Comparison of ENCODE assay signal across 8 cellular contexts in the genomic region with DNA sequence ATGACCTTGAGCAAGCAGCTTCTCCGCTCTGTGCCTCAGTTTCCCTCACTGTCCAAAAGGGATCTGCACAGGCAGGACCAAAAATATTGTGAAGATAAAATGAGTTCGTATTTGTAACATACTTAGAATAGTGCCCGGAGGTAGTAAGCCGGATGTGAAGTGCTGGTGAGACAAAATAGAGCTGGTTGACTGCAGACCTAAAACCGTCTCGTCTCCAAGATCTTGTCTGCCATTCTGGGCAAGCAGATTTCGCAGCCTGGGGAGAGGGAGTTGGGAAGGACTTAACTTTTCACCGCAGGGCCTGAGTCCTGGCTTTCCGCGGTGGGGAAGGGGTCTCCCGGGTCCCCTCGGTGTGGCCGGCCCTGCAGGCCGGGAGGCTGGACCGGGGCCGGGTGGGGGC. TPM values are rescaled to one million over a fixed set of nuclear protein-coding genes. Genes with fewer than 3 reads are reported as not detected.
A peak's percentile ranks its signal among the peaks of the same experiment; 100 is the strongest.
DNase-seq lines count a peak whose midpoint lies in the region; ATAC-seq and TF ChIP-seq lines count a peak whose summit lies in the region.

No MANE protein-coding gene starts in this region.

- intact Hi-C loops in heart left ventricle (cut with DNase I) (no loop called here), Right ventricle myocardium superior (cut with DNase I) (no loop called here), ascending aorta (cut with DNase I) (loop anchor here (1.0 to 2.0 kb wide), 2 partner anchors 8 to 308 kb away; a partner anchor contains a TSS), upper lobe of right lung (cut with DNase I) (no loop called here)

- no peak overlapping the region for H3K4ac ChIP-seq in mesendoderm (ENCODE audit: low read depth, low read length)

- H3K18ac ChIP-seq in mesendoderm (ENCODE audit: low read length), result peak overlapping the region; percentile 9

- no peaks in the 10 kb centered on the region for H3K79me2 ChIP-seq in mesendoderm (ENCODE audit: control insufficient read depth, insufficient read depth, low read length)

- H2BK5ac ChIP-seq in mesendoderm (ENCODE audit: low read length), result no peak overlapping the region

- H3K36me3 ChIP-seq in heart left ventricle (no peaks in the 10 kb centered on the region), ascending aorta (no peaks in the 10 kb centered on the region), mesendoderm (ENCODE audit: control insufficient read depth, insufficient read depth, low read length) (no peaks in the 10 kb centered on the region), upper lobe of right lung (no peaks in the 10 kb centered on the region)

- no peak overlapping the region for H2BK120ac ChIP-seq in mesendoderm (ENCODE audit: low read depth, low read length)

- H2BK15ac ChIP-seq in mesendoderm (replicated peaks; ENCODE audit: low read depth), result no peak overlapping the region

- no peak overlapping the region for H2AK5ac ChIP-seq in mesendoderm (ENCODE audit: low read length)

- peaks cover 0 to 40% (median 27%) of the 10 kb centered on the region in 12 donors for H3K4me1 ChIP-seq in heart left ventricle
- peaks cover 23 to 29% of the 10 kb centered on the region in 2 donors for H3K4me1 ChIP-seq in ascending aorta
- H3K4me1 ChIP-seq in mesendoderm (ENCODE audit: control insufficient read depth, low read depth, low read length), result peaks cover 5% of the 10 kb centered on the region
- peaks cover 24% of the 10 kb centered on the region for H3K4me1 ChIP-seq in upper lobe of right lung

- TF ChIP-seq CTCF in heart left ventricle (IDR thresholded peaks at IDR 0.05) (no peak), ascending aorta (IDR thresholded peaks at IDR 0.05) (no peak), upper lobe of right lung (IDR thresholded peaks at IDR 0.05) (no peak)

- ATAC-seq in heart left ventricle, result no peak
- ATAC-seq in Right ventricle myocardium superior (ENCODE audit: poor library complexity), result no peak
- no peak for ATAC-seq in upper lobe of right lung

- H3K4me3 ChIP-seq in heart left ventricle (peak overlapping the region in 9 of 12 donors; percentile 13 to 53 (median 38)), ascending aorta (peak overlapping the region; percentile 49 to 64), mesendoderm (ENCODE audit: low read length) (no peak overlapping the region), upper lobe of right lung (peak overlapping the region; percentile 25)

- no peak overlapping the region for H3K23ac ChIP-seq in mesendoderm (ENCODE audit: low read length)

- peak overlapping the region; percentile 37 for H3K9ac ChIP-seq in mesendoderm (ENCODE audit: low read length)

- DNase-seq in heart left ventricle (no peak), Right ventricle myocardium superior (no peak), ascending aorta (ENCODE audit: low spot score in 2 of 2) (no peak), mesendoderm (no peak), upper lobe of right lung (no peak), NOMO-1 treated with dmso at 0.1 percent for 144 hours (lab: John Stamatoyannopoulos, UW; ENCODE audit: unreplicated experiment) (no peak), iPS-NIHi7 (ENCODE audit: extremely low spot score) (no peak), MV-4-11 (lab: John Stamatoyannopoulos, UW) (no peak)

- H3K79me1 ChIP-seq in mesendoderm (ENCODE audit: low read length), result no peaks in the 10 kb centered on the region

- H3K27me3 ChIP-seq in heart left ventricle, result peaks cover 0 to 19% (median 0%) of the 10 kb centered on the region in 9 donors
- no peaks in the 10 kb centered on the region for H3K27me3 ChIP-seq in ascending aorta
- peaks cover 8% of the 10 kb centered on the region for H3K27me3 ChIP-seq in mesendoderm (ENCODE audit: insufficient read depth, low read length, poor library complexity)
- no peaks in the 10 kb centered on the region for H3K27me3 ChIP-seq in upper lobe of right lung

- WGBS in heart left ventricle, 4 donors, result 6 to 15% (median 8%) methylated on average over 11 to 16 of the region's 16 CpGs
- WGBS in mesendoderm (ENCODE audit: extremely low coverage, insufficient coverage, low lambda C conversion rate), result no CpG with 5 or more reads among the region's 16 CpGs

- peak overlapping the region; percentile 73 for H3K56ac ChIP-seq in mesendoderm (ENCODE audit: low read length)

- no peak for TF ChIP-seq POLR2A in heart left ventricle (IDR thresholded peaks at IDR 0.05)

- H4K8ac ChIP-seq in mesendoderm (ENCODE audit: low read depth, low read length), result no peak overlapping the region

- H4K5ac ChIP-seq in mesendoderm (ENCODE audit: low read length), result no peak overlapping the region

- H3K4me2 ChIP-seq in mesendoderm (ENCODE audit: low read length), result no peak overlapping the region

- H3K27ac ChIP-seq in heart left ventricle (no peak overlapping the region), ascending aorta (peak overlapping the region; percentile 59 to 85), mesendoderm (ENCODE audit: low read depth, low read length) (no peak overlapping the region), upper lobe of right lung (no peak overlapping the region)

- H3K9me3 ChIP-seq in heart left ventricle (no peaks in the 10 kb centered on the region), ascending aorta (no peaks in the 10 kb centered on the region), upper lobe of right lung (no peaks in the 10 kb centered on the region)

RNA-seq across cellular contexts. Expression of a gene that starts 8.2 kb away (rescaled TPM):
- total RNA-seq in heart left ventricle, result 1 to 10 TPM; 1.9 to 5.4 (median 4.6) TPM
- 1 to 10 TPM; 3.8 to 5.0 TPM for polyA plus RNA-seq in heart left ventricle
- 3.8 TPM for total RNA-seq in Right ventricle myocardium superior
- 14.9 TPM for total RNA-seq in ascending aorta
- 5.3 TPM for polyA plus RNA-seq in mesendoderm (2013, experiment 1 of 2)
- polyA plus RNA-seq in mesendoderm (2013, experiment 2 of 2), result 4.7 TPM
- 20.1 TPM for total RNA-seq in upper lobe of right lung

RNA-seq across cellular contexts. Expression of a gene that starts 17.2 kb away (rescaled TPM):
- total RNA-seq in heart left ventricle (10 to 100 TPM in 8 of 9 donors, 1 to 10 TPM in 1; 6.7 to 23.8 (median 14.9) TPM), Right ventricle myocardium superior (16.3 TPM), ascending aorta (45.3 TPM), upper lobe of right lung (36.1 TPM)
- 10 to 100 TPM; 29.5 to 33.3 TPM for polyA plus RNA-seq in heart left ventricle
- polyA plus RNA-seq in mesendoderm (2013, experiment 1 of 2), result 15.0 TPM
- polyA plus RNA-seq in mesendoderm (2013, experiment 2 of 2), result 14.2 TPM

RNA-seq across cellular contexts. Expression of a gene that starts 35.5 kb away (rescaled TPM):
- total RNA-seq in heart left ventricle (10 to 100 TPM in 5 of 9 donors, 1 to 10 TPM in 4; 4.8 to 14.0 (median 10.3) TPM), Right ventricle myocardium superior (10.4 TPM), ascending aorta (33.7 TPM), upper lobe of right lung (18.2 TPM)
- 1 to 10 TPM; 7.4 to 8.3 TPM for polyA plus RNA-seq in heart left ventricle
- 2.9 TPM for polyA plus RNA-seq in mesendoderm (2013, experiment 1 of 2)
- polyA plus RNA-seq in mesendoderm (2013, experiment 2 of 2), result 2.8 TPM

Comparison
In these comparisons a context has a peak if more than half of its experiments do, and no peak if none do; other contexts are left out.
1. H3K27ac ChIP-seq: peak in ascending aorta (2 of 2); none in heart left ventricle (0 of 12), mesendoderm (single experiment) and upper lobe of right lung (single experiment).